Comparison of ENCODE assay signal across 20 cellular contexts in the genomic region with DNA sequence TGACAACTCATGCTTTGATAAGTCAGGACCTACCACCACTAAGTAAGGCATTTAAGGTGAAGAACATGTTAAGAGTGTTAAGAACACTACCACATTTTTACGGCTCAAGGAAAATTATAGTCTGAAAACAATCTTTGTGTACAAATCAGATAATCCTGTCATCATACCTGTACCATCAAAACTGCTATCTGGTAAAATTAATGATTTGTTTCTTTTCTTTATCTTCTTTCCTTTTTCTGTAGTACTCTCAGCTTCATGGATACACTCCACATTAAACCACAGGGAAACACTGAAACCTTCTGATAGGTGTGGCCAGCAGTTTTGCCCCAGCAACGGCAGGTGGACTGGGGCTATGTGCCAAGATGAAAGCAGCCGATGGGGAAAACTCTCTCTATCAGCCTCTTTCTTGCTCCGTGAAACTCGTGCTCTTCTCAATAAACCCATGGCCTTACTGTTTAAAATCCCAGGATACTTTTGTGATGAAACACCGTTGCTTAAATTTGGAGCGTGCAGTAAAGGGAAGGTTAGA.
DNase-seq lines count a peak whose midpoint lies in the region; ATAC-seq and TF ChIP-seq lines count a peak whose summit lies in the region.
"Had no signal": no experiment of that assay in that cellular context is flagged by ENCODE, and none has a peak within 500 bp of the region (broad histone marks: within the 10 kb centered on the region; RNA-seq: fewer than 3 reads in every experiment).

No MANE protein-coding gene starts in this region.

- no peak for TF ChIP-seq CTCF in HCT116 (IDR thresholded peaks at IDR 0.05 in 2 of 3, conservative IDR thresholded peaks at IDR 0.05 in 1 of 3; ENCODE audit: borderline replicate concordance in 1 of 3, insufficient read depth in 1 of 3, low read depth in 2 of 3, low read length in 2 of 3)
- TF ChIP-seq CTCF in transverse colon (IDR thresholded peaks at IDR 0.05) = no peak

- peaks cover 45% of the 10 kb centered on the region for H3K36me3 Mint-ChIP-seq in activated T-helper 1 cell treated with anti-CD3 and anti-CD28 coated beads, Interleukin-12 subunit alpha, Interleukin-12 subunit beta, Interleukin-2, Interleukin-4 antibody, amounts not matched to agents 30 ng/mL and 10 ng/mL and 1 ng/mL, durations not matched to agents 14 hours and 24 hours and 36 hours (ENCODE audit: low read depth)

- 55 to 74% methylated on average over 7 of the region's 7 CpGs for WGBS in transverse colon (ENCODE audit: low coverage in 1 of 2), 2 donors

- RAD21 ChIA-PET in HCT116 (lab: Charles Lee; ENCODE audit: low non-redundant PET in 1 of 2, low total read pairs in 2 of 2, uncharacterized antibody in 2 of 2, unreplicated experiment in 2 of 2) = no interaction called here

- H3K9me2 ChIP-seq in HCT116 (ENCODE audit: insufficient read depth) = no peaks in the 10 kb centered on the region

- H3K27ac ChIP-seq in HCT116 (ENCODE audit: low read depth, low read length) (no peak overlapping the region), transverse colon (no peak overlapping the region)
- H3K27ac ChIP-seq: SJSA1 had no signal

- no TSS peak for BruUV-seq in HCT116 (replicated peaks; lab: Mats Ljungman, UMichigan)

- H3K27ac Mint-ChIP-seq in activated T-helper 1 cell treated with anti-CD3 and anti-CD28 coated beads, Interleukin-12 subunit alpha, Interleukin-12 subunit beta, Interleukin-2, Interleukin-4 antibody, amounts not matched to agents 30 ng/mL and 10 ng/mL and 1 ng/mL, durations not matched to agents 14 hours and 24 hours and 36 hours = peak overlapping the region; percentile 29
- H3K27ac Mint-ChIP-seq: T-cell had no signal

- H3K4me1 ChIP-seq in HCT116 (ENCODE audit: control insufficient read depth in 1 of 2, insufficient read depth in 2 of 2, low read length in 2 of 2) (peaks cover 14 to 20% of the 10 kb centered on the region in 2 experiments; a peak in 3 of 4 replicates), transverse colon (no peaks in the 10 kb centered on the region)

- no peak overlapping the region for H2AFZ ChIP-seq in HCT116 (ENCODE audit: low read depth, low read length, poor library complexity, severe bottlenecking)

- CTCF ChIA-PET in HCT116 (lab: Charles Lee) = interaction anchor here (1.5 kb wide), 1 partner anchor 180 kb away, joined by 3 read pairs; no protein-coding TSS in a partner anchor

- H3K27me3 Mint-ChIP-seq in activated T-helper 1 cell treated with anti-CD3 and anti-CD28 coated beads, Interleukin-12 subunit alpha, Interleukin-12 subunit beta, Interleukin-2, Interleukin-4 antibody, amounts not matched to agents 30 ng/mL and 10 ng/mL and 1 ng/mL, durations not matched to agents 14 hours and 24 hours and 36 hours (ENCODE audit: insufficient read depth) = no peaks in the 10 kb centered on the region
- H3K27me3 Mint-ChIP-seq: T-cell had no signal

- no peaks in the 10 kb centered on the region for H4K20me1 ChIP-seq in HCT116 (ENCODE audit: insufficient read depth)

- no peaks in the 10 kb centered on the region for H3K79me2 ChIP-seq in HCT116 (ENCODE audit: insufficient read depth, low read length)

- H3K4me1 Mint-ChIP-seq in activated T-helper 1 cell treated with anti-CD3 and anti-CD28 coated beads, Interleukin-12 subunit alpha, Interleukin-12 subunit beta, Interleukin-2, Interleukin-4 antibody, amounts not matched to agents 30 ng/mL and 10 ng/mL and 1 ng/mL, durations not matched to agents 14 hours and 24 hours and 36 hours (ENCODE audit: low read depth) = no peaks in the 10 kb centered on the region

- no peak for DNase-seq in HCT116 (ENCODE audit: low read depth, low spot score)
- peak; percentile 42 for DNase-seq in LoVo (ENCODE audit: low spot score)
- DNase-seq in activated T-helper 1 cell treated with anti-CD3 and anti-CD28 coated beads, Interleukin-12 subunit alpha, Interleukin-12 subunit beta, Interleukin-2, Interleukin-4 antibody, amounts not matched to agents 30 ng/mL and 10 ng/mL and 1 ng/mL, durations not matched to agents 14 hours and 24 hours and 36 hours (ENCODE audit: low spot score) = no peak
- peak; percentile 9 for DNase-seq in transverse colon
- DNase-seq in activated CD8-positive, alpha-beta memory T cell treated with anti-CD3 and anti-CD28 coated beads, Interleukin-2, amount 50 U/mL, for 4 hours = no peak
- DNase-seq: KBM-7, NCI-H1105 treated with DMSO at 0.1 percent for 48 hours, NCI-H146, NCI-H1930, NCI-H2107, NCI-H446, NCI-H524 treated with DMSO at 0.1 percent for 48 hours, NCI-H774, PC-3, Right ventricle myocardium superior, T-cell had no signal

- no peak overlapping the region for H3K9ac ChIP-seq in HCT116 (ENCODE audit: low read length)

- no peak for TF ChIP-seq RAD21 in HCT116 (IDR thresholded peaks at IDR 0.05; ENCODE audit: low read depth)

- H3K9me3 Mint-ChIP-seq in activated T-helper 1 cell treated with anti-CD3 and anti-CD28 coated beads, Interleukin-12 subunit alpha, Interleukin-12 subunit beta, Interleukin-2, Interleukin-4 antibody, amounts not matched to agents 30 ng/mL and 10 ng/mL and 1 ng/mL, durations not matched to agents 14 hours and 24 hours and 36 hours = no peaks in the 10 kb centered on the region

- TF ChIP-seq POLR2A in HCT116 (IDR thresholded peaks at IDR 0.05; ENCODE audit: borderline replicate concordance, extremely low read depth, insufficient read depth, insufficient read length) (no peak), transverse colon (IDR thresholded peaks at IDR 0.05) (no peak)

- intact Hi-C loops in HCT116 (cut with micrococcal nuclease) = no loop called here
- intact Hi-C loops in activated T-helper 1 cell treated with anti-CD3 and anti-CD28 coated beads, Interleukin-12 subunit alpha, Interleukin-12 subunit beta, Interleukin-2, Interleukin-4 antibody, amounts not matched to agents 30 ng/mL and 10 ng/mL and 1 ng/mL, durations not matched to agents 14 hours and 24 hours and 36 hours (cut with micrococcal nuclease) = no loop called here
- intact Hi-C loops in transverse colon (cut with DNase I; ENCODE audit: low total_unique reads) = no loop called here

- in situ Hi-C loops in transverse colon (cut with MboI; ENCODE audit: low pct_ligation_motif_present in 1 of 4, low pct_unique_long_range_greater_than_20kb in 1 of 4, low sequenced_read_pairs in 3 of 4) = loop anchor here in 2 of 4 donors (25.0 kb wide), 1 partner anchor 279 kb away; a partner anchor contains a TSS

- peak; percentile 57 for ATAC-seq in HCT116
- ATAC-seq in HG02571 (IDR thresholded peaks at IDR 0.05; ENCODE audit: unreplicated experiment) = no peak
- no peak for ATAC-seq in GM21360 (IDR thresholded peaks at IDR 0.05; ENCODE audit: unreplicated experiment)
- ATAC-seq: T-cell had no signal

- H3K4me3 Mint-ChIP-seq in activated T-helper 1 cell treated with anti-CD3 and anti-CD28 coated beads, Interleukin-12 subunit alpha, Interleukin-12 subunit beta, Interleukin-2, Interleukin-4 antibody, amounts not matched to agents 30 ng/mL and 10 ng/mL and 1 ng/mL, durations not matched to agents 14 hours and 24 hours and 36 hours = no peak overlapping the region
- H3K4me3 Mint-ChIP-seq: T-cell had no signal

- peak overlapping the region; percentile 53 for H3K4me2 ChIP-seq in HCT116 (ENCODE audit: low read length)

- no peak overlapping the region for H3K4me3 ChIP-seq in HCT116 (replicated peaks in 1 of 2; ENCODE audit: low read depth in 1 of 2, low read length in 2 of 2)
- H3K4me3 ChIP-seq in transverse colon = no peak overlapping the region
- H3K4me3 ChIP-seq: MG63, SJSA1 had no signal

- TF ChIP-seq EP300 in transverse colon (IDR thresholded peaks at IDR 0.05; ENCODE audit: low read depth) = no peak

- H3K9me3 ChIP-seq in HCT116 (ENCODE audit: control insufficient read depth in 1 of 2, insufficient read depth in 1 of 2, low read depth in 1 of 2, low read length in 2 of 2) (no peaks in the 10 kb centered on the region), transverse colon (no peaks in the 10 kb centered on the region)
- H3K9me3 ChIP-seq: MG63, SJSA1 had no signal

- H3K36me3 ChIP-seq in HCT116 (ENCODE audit: control insufficient read depth in 1 of 2, insufficient read depth in 2 of 2, low read length in 2 of 2) (no peaks in the 10 kb centered on the region), transverse colon (peaks cover 0 to 43% (median 10%) of the 10 kb centered on the region in 4 donors)
- H3K36me3 ChIP-seq: SJSA1 had no signal

- H3K27me3 ChIP-seq in HCT116 (ENCODE audit: insufficient read depth, low read length) (no peaks in the 10 kb centered on the region), transverse colon (no peaks in the 10 kb centered on the region)
- H3K27me3 ChIP-seq: MG63, SJSA1 had no signal

- POLR2A ChIA-PET in HCT116 (lab: Charles Lee) = no interaction called here

TF ChIP-seq in HCT116, 20 proteins besides CTCF, POLR2A, EP300 and RAD21 (continues in another document):
- TF ChIP-seq EZH2 (IDR thresholded peaks at IDR 0.05) (no peak), SP1 (IDR thresholded peaks at IDR 0.05; ENCODE audit: low read depth) (0 out of 2 replicates have a peak, but pooled peaks have one; percentile 9)
- TF ChIP-seq, protein P1, sequence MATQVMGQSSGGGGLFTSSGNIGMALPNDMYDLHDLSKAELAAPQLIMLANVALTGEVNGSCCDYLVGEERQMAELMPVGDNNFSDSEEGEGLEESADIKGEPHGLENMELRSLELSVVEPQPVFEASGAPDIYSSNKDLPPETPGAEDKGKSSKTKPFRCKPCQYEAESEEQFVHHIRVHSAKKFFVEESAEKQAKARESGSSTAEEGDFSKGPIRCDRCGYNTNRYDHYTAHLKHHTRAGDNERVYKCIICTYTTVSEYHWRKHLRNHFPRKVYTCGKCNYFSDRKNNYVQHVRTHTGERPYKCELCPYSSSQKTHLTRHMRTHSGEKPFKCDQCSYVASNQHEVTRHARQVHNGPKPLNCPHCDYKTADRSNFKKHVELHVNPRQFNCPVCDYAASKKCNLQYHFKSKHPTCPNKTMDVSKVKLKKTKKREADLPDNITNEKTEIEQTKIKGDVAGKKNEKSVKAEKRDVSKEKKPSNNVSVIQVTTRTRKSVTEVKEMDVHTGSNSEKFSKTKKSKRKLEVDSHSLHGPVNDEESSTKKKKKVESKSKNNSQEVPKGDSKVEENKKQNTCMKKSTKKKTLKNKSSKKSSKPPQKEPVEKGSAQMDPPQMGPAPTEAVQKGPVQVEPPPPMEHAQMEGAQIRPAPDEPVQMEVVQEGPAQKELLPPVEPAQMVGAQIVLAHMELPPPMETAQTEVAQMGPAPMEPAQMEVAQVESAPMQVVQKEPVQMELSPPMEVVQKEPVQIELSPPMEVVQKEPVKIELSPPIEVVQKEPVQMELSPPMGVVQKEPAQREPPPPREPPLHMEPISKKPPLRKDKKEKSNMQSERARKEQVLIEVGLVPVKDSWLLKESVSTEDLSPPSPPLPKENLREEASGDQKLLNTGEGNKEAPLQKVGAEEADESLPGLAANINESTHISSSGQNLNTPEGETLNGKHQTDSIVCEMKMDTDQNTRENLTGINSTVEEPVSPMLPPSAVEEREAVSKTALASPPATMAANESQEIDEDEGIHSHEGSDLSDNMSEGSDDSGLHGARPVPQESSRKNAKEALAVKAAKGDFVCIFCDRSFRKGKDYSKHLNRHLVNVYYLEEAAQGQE (IDR thresholded peaks at IDR 0.05; ENCODE audit: low read depth) = no peak
- TF ChIP-seq, protein P2, sequence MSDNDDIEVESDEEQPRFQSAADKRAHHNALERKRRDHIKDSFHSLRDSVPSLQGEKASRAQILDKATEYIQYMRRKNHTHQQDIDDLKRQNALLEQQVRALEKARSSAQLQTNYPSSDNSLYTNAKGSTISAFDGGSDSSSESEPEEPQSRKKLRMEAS (IDR thresholded peaks at IDR 0.05) = peak; percentile 9; the same call in 1 of the 2 replicates

Comparison
In these comparisons a context has a peak if more than half of its experiments do, and no peak if none do; other contexts are left out.
1. DNase-seq: peak in LoVo (single experiment) and transverse colon (single experiment); none in HCT116 (single experiment), activated T-helper 1 cell treated with anti-CD3 and anti-CD28 coated beads, Interleukin-12 subunit alpha, Interleukin-12 subunit beta, Interleukin-2, Interleukin-4 antibody, amounts not matched to agents 30 ng/mL and 10 ng/mL and 1 ng/mL, durations not matched to agents 14 hours and 24 hours and 36 hours (single experiment) and activated CD8-positive, alpha-beta memory T cell treated with anti-CD3 and anti-CD28 coated beads, Interleukin-2, amount 50 U/mL, for 4 hours (single experiment).